ENCODE assay signal across 1 cellular context in the genomic region with DNA sequence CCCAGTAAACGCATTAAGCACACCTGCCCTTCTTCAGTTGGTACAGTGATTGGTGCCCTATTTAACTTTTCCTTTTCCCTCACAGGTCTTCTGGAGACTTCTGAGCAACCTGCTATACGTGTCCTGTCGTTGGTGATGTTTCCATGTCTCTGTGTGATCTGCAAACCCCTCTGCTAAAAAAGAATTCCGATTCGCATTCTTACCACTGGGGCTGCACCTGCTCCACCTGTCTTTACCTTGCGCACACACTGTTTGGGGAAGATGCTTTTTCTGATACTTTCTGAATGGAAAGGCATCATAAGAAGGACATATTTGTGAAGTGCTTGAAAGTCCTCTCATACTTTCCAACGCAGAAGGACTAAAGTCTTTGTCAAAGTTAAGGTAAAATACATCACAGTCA.
TF ChIP-seq lines count a peak whose summit lies in the region.

No MANE protein-coding gene starts in this region.

TF ChIP-seq in HepG2, 621 proteins besides CTCF, POLR2A, EP300 and RAD21 (continued from another document):
- TF ChIP-seq ZNF432 (CRISPR knock-in tag; IDR thresholded peaks at IDR 0.05; ENCODE audit: borderline replicate concordance): no peak
- peak; percentile 83 for TF ChIP-seq TEAD3 (CRISPR knock-in tag; optimal IDR thresholded peaks at IDR 0.05; ENCODE audit: borderline replicate concordance)
- TF ChIP-seq, protein P1, sequence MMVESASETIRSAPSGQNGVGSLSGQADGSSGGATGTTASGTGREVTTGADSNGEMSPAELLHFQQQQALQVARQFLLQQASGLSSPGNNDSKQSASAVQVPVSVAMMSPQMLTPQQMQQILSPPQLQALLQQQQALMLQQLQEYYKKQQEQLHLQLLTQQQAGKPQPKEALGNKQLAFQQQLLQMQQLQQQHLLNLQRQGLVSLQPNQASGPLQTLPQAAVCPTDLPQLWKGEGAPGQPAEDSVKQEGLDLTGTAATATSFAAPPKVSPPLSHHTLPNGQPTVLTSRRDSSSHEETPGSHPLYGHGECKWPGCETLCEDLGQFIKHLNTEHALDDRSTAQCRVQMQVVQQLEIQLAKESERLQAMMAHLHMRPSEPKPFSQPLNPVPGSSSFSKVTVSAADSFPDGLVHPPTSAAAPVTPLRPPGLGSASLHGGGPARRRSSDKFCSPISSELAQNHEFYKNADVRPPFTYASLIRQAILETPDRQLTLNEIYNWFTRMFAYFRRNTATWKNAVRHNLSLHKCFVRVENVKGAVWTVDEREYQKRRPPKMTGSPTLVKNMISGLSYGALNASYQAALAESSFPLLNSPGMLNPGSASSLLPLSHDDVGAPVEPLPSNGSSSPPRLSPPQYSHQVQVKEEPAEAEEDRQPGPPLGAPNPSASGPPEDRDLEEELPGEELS (CRISPR knock-in tag; IDR thresholded peaks at IDR 0.05): no peak
TF ChIP-seq in HepG2: peak in this region for 2.
